In the genomic region with DNA sequence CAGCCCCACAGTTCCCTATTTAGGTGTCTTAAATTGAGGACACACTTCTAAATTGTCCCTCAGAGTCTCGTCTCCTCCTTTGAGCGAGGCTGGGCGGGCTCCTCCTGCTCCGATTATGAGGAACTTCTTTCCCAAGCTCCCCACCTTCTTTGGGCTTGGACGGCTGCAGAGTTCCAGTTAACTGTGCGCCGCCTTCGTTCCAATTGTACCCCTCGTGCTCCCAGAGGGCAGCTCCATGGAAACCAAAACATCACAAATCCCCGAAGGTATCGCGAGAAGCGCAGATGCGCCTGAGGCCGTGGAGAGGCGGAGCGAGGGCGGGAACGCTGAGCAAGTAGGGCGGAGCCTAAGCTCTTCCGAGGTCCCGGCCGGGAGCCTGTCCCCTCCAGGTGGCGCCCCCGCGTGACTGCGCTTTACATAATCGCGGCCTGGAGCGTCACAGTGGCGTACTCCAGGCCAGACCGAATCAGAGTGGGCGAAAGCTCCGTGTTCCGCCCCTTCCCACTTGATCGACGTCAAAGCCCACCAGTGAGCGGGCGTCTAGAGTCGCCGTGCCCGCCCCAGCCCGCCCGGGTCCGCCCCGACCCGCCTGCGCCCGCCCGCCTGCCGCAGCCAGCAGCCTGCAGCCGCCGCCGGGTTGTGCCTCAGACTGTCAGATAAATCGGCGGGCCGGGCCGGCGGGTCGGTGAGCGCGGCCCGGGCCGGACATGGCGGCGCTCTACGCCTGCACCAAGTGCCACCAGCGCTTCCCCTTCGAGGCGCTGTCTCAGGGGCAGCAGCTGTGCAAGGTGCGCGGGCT, we compare ENCODE assay signal across 1 cellular context.
TF ChIP-seq lines count a peak whose summit lies in the region.

FAM76A (plus strand) TSS at position 588 of the 799 bp plus-strand sequence; CDS start at position 708, 120 bp downstream.

TF ChIP-seq in K562, 482 proteins besides CTCF, POLR2A, EP300 and RAD21 (continued from another document and continues in another):
- TF ChIP-seq, protein P1, sequence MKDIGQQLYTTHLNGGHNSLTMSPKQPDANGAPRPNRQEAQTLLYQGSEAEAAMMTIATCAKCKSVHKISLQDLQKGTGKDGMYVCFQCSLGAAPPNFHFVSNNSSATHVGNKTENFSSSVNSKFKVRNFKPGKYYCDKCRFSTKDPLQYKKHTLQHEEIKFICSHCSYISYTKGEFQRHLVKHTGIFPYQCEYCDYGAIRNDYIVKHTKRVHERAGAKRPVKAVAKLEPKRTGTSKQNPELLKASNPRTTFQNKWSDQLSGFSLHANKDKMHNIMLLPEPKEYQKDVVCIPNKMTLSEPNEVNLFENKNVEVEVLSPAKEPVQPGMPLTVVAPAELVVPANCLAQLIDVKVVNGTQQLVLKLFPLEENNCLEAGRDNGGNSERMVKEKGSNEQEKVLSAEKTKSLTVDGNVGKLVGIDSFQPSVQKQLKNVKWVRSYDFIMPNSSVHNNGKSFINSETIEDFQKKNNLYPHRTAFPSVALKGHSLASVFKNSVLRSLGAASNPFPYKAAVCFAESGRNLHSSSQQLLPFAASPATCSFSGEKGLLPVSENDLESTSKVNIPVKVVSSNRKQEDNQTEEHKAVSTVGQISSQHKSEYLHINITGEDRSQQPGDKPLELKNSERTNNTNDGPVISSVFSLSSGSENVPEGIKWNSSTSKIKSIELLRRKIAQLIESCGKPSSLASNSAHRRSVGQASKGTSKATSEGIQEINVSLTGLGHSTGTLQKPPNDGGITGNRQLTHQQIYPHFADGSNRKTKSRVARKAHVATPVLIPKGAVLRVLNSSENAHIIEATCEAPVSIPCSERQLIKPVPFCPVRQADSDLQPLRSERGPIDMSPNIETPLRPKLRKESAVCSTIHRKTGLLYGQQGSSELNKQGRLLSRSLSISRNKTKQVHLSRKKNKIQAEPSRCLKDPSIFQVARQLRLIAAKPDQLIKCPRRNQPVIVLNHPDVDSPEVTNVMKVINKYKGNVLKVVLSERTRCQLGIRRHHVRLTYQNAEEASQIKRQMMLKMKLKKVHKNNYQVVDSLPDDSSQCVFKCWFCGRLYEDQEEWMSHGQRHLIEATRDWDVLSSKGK (CRISPR knock-in tag; IDR thresholded peaks at IDR 0.05): no peak
- TF ChIP-seq GABPA (tag; conservative IDR thresholded peaks at IDR 0.05; ENCODE audit: low read depth) (no peak; the same call in 1 of the 2 replicates), SRF (CRISPR knock-in tag; IDR thresholded peaks at IDR 0.05) (peak in 1 of 2 experiments; percentile 78; a peak in 2 of 4 replicates), ETV6 (IDR thresholded peaks at IDR 0.05; ENCODE audit: borderline replicate concordance in 1 of 2, low read depth in 2 of 2, low read length in 1 of 2) (no peak), ETV6 (CRISPR knock-in tag; IDR thresholded peaks at IDR 0.05; ENCODE audit: borderline replicate concordance) (no peak), ZNF785 (CRISPR knock-in tag; IDR thresholded peaks at IDR 0.05) (no peak), CSDE1 (IDR thresholded peaks at IDR 0.05) (peak in 1 of 2 experiments; percentile 69; a peak in 2 of 4 replicates), ZSCAN32 (CRISPR knock-in tag; IDR thresholded peaks at IDR 0.05) (no peak), ZNF253 (CRISPR knock-in tag; conservative IDR thresholded peaks at IDR 0.05) (no peak), YBX1 (IDR thresholded peaks at IDR 0.05) (no peak), CCNT2 (IDR thresholded peaks at IDR 0.05; ENCODE audit: borderline replicate concordance, extremely low read depth, insufficient read length, low read depth, low read length) (peak; percentile 81), ZNF780A (CRISPR knock-in tag; IDR thresholded peaks at IDR 0.05) (no peak), ESRRA (IDR thresholded peaks at IDR 0.05; ENCODE audit: borderline replicate concordance, low read depth) (no peak), ZNF583 (CRISPR knock-in tag; IDR thresholded peaks at IDR 0.05) (no peak), KLF10 (CRISPR knock-in tag; IDR thresholded peaks at IDR 0.05) (no peak), SMARCB1 (IDR thresholded peaks at IDR 0.05; ENCODE audit: insufficient read length, low read depth) (no peak), ZNF140 (CRISPR knock-in tag; IDR thresholded peaks at IDR 0.05) (no peak), ARID2 (IDR thresholded peaks at IDR 0.05) (no peak), CTCFL (IDR thresholded peaks at IDR 0.05; ENCODE audit: borderline replicate concordance, insufficient read depth, low read depth, low read length, poor library complexity, severe bottlenecking) (peak; percentile 98), FOXP1 (CRISPR knock-in tag; IDR thresholded peaks at IDR 0.05) (0 out of 2 replicates have a peak, but pooled peaks have one; percentile 54), SMAD3 (CRISPR knock-in tag; conservative IDR thresholded peaks at IDR 0.05) (no peak), PURB (CRISPR knock-in tag; IDR thresholded peaks at IDR 0.05; ENCODE audit: low read depth) (no peak), ZNF561 (CRISPR knock-in tag; conservative IDR thresholded peaks at IDR 0.05) (no peak), ZC3H8 (IDR thresholded peaks at IDR 0.05) (no peak), CHCHD3 (CRISPR knock-in tag; IDR thresholded peaks at IDR 0.05) (no peak), ZNF79 (CRISPR knock-in tag; IDR thresholded peaks at IDR 0.05; ENCODE audit: low read depth) (no peak), PHB2 (IDR thresholded peaks at IDR 0.05; ENCODE audit: low read depth) (no peak), CC2D1A (IDR thresholded peaks at IDR 0.05) (no peak), RBM39 (optimal IDR thresholded peaks at IDR 0.05; ENCODE audit: low read depth, low read length) (no peak), POLR2B (IDR thresholded peaks at IDR 0.05; ENCODE audit: low read depth, partially characterized antibody) (no peak), ZNF24 (IDR thresholded peaks at IDR 0.05) (no peak), ZNF431 (CRISPR knock-in tag; IDR thresholded peaks at IDR 0.05) (no peak; the same call in 1 of the 2 replicates)
- TF ChIP-seq, protein P2, sequence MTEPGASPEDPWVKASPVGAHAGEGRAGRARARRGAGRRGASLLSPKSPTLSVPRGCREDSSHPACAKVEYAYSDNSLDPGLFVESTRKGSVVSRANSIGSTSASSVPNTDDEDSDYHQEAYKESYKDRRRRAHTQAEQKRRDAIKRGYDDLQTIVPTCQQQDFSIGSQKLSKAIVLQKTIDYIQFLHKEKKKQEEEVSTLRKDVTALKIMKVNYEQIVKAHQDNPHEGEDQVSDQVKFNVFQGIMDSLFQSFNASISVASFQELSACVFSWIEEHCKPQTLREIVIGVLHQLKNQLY (CRISPR knock-in tag; conservative IDR thresholded peaks at IDR 0.05): peak in 1 of 2 experiments; percentile 88; a peak in 1 of 4 replicates
- TF ChIP-seq, protein P3, sequence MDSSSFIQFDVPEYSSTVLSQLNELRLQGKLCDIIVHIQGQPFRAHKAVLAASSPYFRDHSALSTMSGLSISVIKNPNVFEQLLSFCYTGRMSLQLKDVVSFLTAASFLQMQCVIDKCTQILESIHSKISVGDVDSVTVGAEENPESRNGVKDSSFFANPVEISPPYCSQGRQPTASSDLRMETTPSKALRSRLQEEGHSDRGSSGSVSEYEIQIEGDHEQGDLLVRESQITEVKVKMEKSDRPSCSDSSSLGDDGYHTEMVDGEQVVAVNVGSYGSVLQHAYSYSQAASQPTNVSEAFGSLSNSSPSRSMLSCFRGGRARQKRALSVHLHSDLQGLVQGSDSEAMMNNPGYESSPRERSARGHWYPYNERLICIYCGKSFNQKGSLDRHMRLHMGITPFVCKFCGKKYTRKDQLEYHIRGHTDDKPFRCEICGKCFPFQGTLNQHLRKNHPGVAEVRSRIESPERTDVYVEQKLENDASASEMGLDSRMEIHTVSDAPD (CRISPR knock-in tag; IDR thresholded peaks at IDR 0.05): no peak
- TF ChIP-seq, protein P4, sequence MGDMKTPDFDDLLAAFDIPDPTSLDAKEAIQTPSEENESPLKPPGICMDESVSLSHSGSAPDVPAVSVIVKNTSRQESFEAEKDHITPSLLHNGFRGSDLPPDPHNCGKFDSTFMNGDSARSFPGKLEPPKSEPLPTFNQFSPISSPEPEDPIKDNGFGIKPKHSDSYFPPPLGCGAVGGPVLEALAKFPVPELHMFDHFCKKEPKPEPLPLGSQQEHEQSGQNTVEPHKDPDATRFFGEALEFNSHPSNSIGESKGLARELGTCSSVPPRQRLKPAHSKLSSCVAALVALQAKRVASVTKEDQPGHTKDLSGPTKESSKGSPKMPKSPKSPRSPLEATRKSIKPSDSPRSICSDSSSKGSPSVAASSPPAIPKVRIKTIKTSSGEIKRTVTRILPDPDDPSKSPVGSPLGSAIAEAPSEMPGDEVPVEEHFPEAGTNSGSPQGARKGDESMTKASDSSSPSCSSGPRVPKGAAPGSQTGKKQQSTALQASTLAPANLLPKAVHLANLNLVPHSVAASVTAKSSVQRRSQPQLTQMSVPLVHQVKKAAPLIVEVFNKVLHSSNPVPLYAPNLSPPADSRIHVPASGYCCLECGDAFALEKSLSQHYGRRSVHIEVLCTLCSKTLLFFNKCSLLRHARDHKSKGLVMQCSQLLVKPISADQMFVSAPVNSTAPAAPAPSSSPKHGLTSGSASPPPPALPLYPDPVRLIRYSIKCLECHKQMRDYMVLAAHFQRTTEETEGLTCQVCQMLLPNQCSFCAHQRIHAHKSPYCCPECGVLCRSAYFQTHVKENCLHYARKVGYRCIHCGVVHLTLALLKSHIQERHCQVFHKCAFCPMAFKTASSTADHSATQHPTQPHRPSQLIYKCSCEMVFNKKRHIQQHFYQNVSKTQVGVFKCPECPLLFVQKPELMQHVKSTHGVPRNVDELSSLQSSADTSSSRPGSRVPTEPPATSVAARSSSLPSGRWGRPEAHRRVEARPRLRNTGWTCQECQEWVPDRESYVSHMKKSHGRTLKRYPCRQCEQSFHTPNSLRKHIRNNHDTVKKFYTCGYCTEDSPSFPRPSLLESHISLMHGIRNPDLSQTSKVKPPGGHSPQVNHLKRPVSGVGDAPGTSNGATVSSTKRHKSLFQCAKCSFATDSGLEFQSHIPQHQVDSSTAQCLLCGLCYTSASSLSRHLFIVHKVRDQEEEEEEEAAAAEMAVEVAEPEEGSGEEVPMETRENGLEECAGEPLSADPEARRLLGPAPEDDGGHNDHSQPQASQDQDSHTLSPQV (IDR thresholded peaks at IDR 0.05): peak; percentile 91
- TF ChIP-seq, protein P5, sequence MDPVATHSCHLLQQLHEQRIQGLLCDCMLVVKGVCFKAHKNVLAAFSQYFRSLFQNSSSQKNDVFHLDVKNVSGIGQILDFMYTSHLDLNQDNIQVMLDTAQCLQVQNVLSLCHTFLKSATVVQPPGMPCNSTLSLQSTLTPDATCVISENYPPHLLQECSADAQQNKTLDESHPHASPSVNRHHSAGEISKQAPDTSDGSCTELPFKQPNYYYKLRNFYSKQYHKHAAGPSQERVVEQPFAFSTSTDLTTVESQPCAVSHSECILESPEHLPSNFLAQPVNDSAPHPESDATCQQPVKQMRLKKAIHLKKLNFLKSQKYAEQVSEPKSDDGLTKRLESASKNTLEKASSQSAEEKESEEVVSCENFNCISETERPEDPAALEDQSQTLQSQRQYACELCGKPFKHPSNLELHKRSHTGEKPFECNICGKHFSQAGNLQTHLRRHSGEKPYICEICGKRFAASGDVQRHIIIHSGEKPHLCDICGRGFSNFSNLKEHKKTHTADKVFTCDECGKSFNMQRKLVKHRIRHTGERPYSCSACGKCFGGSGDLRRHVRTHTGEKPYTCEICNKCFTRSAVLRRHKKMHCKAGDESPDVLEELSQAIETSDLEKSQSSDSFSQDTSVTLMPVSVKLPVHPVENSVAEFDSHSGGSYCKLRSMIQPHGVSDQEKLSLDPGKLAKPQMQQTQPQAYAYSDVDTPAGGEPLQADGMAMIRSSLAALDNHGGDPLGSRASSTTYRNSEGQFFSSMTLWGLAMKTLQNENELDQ (CRISPR knock-in tag; IDR thresholded peaks at IDR 0.05; ENCODE audit: borderline replicate concordance): no peak
- TF ChIP-seq, protein P6, sequence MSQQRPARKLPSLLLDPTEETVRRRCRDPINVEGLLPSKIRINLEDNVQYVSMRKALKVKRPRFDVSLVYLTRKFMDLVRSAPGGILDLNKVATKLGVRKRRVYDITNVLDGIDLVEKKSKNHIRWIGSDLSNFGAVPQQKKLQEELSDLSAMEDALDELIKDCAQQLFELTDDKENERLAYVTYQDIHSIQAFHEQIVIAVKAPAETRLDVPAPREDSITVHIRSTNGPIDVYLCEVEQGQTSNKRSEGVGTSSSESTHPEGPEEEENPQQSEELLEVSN (IDR thresholded peaks at IDR 0.05; ENCODE audit: borderline replicate concordance in 1 of 2, extremely low read depth in 1 of 2, insufficient read depth in 1 of 2, insufficient read length in 1 of 2, low read depth in 1 of 2, low read length in 1 of 2, poor library complexity in 1 of 2, severe bottlenecking in 1 of 2): peak; percentile 95
- TF ChIP-seq, protein P7, sequence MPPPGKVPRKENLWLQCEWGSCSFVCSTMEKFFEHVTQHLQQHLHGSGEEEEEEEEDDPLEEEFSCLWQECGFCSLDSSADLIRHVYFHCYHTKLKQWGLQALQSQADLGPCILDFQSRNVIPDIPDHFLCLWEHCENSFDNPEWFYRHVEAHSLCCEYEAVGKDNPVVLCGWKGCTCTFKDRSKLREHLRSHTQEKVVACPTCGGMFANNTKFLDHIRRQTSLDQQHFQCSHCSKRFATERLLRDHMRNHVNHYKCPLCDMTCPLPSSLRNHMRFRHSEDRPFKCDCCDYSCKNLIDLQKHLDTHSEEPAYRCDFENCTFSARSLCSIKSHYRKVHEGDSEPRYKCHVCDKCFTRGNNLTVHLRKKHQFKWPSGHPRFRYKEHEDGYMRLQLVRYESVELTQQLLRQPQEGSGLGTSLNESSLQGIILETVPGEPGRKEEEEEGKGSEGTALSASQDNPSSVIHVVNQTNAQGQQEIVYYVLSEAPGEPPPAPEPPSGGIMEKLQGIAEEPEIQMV (tag; conservative IDR thresholded peaks at IDR 0.05; ENCODE audit: low read depth): no peak
